Comparison of ENCODE assay signal across 11 cellular contexts in the genomic region with DNA sequence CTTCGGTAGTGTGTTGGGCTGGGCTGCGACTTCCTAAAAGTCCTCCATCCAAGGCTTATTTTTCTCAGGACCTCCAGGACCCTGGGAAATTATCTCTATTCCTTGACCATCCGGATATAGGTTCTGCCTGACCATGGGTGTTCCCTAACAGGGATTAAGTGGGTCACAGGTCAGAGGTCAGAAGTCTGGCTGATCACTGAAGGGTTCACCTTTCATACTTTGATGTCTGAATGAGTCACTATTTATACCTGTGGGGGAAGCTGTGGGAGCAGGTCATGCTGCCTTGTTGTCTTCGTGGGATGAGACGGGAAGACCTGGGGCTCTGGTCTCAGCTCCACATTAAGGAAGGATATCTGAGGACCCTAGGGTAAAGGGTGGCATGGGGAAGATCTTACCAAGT.
"Had no signal": no experiment of that assay in that cellular context is flagged by ENCODE, and none has a peak within 500 bp of the region (broad histone marks: within the 10 kb centered on the region; RNA-seq: fewer than 3 reads in every experiment).

No MANE protein-coding gene starts in this region.

- H3K4me3 ChIP-seq: GM23248, HAP-1 had no signal

- H3K27ac ChIP-seq: GM23248, HL-60, KMS-11 had no signal

- ATAC-seq: HCT116 had no signal

- H3K36me3 ChIP-seq: HAP-1 had no signal

- DNase-seq: GM23248, GOT3, H7, HFFc6, IMR-90, Karpas-422, KBM-7 had no signal

- H3K27ac Mint-ChIP-seq: HFFc6 had no signal

- H3K9ac ChIP-seq: GM23248, KMS-11 had no signal

- H3K9me3 Mint-ChIP-seq: HFFc6 had no signal

- H3K4me1 ChIP-seq: HAP-1 had no signal

- H3K9me3 ChIP-seq: HAP-1 had no signal

- H3K4me3 Mint-ChIP-seq: HFFc6 had no signal
